Comparison of ENCODE assay signal across 1 cellular context in the genomic region with DNA sequence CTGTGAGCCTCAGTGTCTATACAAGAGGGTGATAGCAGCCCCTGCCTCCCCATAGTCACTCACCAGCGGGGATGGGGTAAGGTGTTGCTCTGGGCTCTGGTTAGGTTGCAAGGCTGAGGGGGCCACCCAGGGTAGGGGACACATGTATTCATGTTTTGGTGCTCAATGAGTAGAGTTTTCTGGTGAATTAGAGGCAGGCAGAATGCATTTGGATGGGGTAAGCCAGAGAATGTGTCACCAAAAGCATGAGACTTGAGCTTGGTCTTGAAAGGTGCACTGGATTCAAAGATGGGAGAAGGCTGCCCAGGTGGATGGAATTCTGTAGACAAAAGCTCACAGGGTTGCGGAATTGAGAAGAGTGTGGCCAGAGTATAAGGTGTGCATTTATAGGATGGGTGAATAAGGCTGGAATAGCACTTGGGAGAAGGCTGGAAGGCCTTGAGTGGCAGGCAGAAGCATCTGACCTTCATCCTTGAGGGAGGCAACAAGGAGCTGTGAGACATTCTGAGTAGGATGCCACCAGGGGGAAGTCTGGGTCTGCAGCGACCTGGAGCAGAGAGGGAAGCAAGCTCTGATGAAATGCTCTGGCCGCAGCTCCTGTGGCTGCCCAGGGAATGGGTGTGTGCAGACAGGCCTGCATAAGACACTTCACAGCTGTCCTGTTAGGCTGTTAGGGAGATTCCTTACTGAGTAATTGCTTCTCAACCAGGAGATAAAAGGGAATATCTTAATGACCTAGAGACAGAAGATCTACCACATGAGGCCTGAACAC.
TF ChIP-seq lines count a peak whose summit lies in the region.

No MANE protein-coding gene starts in this region.

TF ChIP-seq in SK-N-SH, 30 proteins besides CTCF, POLR2A, EP300 and RAD21 (continued from another document):
- TF ChIP-seq IRF3 (IDR thresholded peaks at IDR 0.05; ENCODE audit: low read depth, low read length) (no peak), SMC3 (IDR thresholded peaks at IDR 0.05; ENCODE audit: low read depth, low read length) (no peak), ELF1 (IDR thresholded peaks at IDR 0.05) (no peak), TCF12 (IDR thresholded peaks at IDR 0.05) (no peak), RXRA (IDR thresholded peaks at IDR 0.05; ENCODE audit: borderline replicate concordance, low read depth) (no peak), GATA2 (CRISPR knock-in tag; IDR thresholded peaks at IDR 0.05) (no peak)
- TF ChIP-seq, protein P1, sequence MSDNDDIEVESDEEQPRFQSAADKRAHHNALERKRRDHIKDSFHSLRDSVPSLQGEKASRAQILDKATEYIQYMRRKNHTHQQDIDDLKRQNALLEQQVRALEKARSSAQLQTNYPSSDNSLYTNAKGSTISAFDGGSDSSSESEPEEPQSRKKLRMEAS (IDR thresholded peaks at IDR 0.05; ENCODE audit: low read depth), result no peak
- TF ChIP-seq, protein P2, sequence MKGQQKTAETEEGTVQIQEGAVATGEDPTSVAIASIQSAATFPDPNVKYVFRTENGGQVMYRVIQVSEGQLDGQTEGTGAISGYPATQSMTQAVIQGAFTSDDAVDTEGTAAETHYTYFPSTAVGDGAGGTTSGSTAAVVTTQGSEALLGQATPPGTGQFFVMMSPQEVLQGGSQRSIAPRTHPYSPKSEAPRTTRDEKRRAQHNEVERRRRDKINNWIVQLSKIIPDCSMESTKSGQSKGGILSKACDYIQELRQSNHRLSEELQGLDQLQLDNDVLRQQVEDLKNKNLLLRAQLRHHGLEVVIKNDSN (IDR thresholded peaks at IDR 0.05; ENCODE audit: borderline replicate concordance, low read depth), result no peak
